ENCODE assay signal across 9 cellular contexts in genomic region chr17:79836952-79837887, GRCh38. TPM values are rescaled to one million over a fixed set of nuclear protein-coding genes. Genes with fewer than 3 reads are reported as not detected.
DNase-seq lines count a peak whose midpoint lies in the region; ATAC-seq and TF ChIP-seq lines count a peak whose summit lies in the region.
"Had no signal": no experiment of that assay in that cellular context is flagged by ENCODE, and none has a peak within 500 bp of the region (broad histone marks: within the 10 kb centered on the region; RNA-seq: fewer than 3 reads in every experiment).

No MANE protein-coding gene starts in this region.

- H3K4me3 Mint-ChIP-seq in activated naive CD8-positive, alpha-beta T cell treated with anti-CD3 and anti-CD28 coated beads, Interleukin-2, amount 50 U/mL, for 24 hours: peak overlapping the region; percentile 88

- H3K4me1 ChIP-seq in BE2C: peaks cover 10% of the 10 kb centered on the region
- H3K4me1 ChIP-seq in right atrium auricular region: peaks cover 3 to 74% of the 10 kb centered on the region in 2 donors
- H3K4me1 ChIP-seq in sigmoid colon: peaks cover 0 to 67% (median 60%) of the 10 kb centered on the region in 4 donors

- H3K27me3 ChIP-seq in BE2C: peaks cover 27% of the 10 kb centered on the region
- H3K27me3 ChIP-seq in right atrium auricular region: peaks cover 16 to 22% of the 10 kb centered on the region in 2 donors
- H3K27me3 ChIP-seq in sigmoid colon: peaks cover 23 to 53% (median 38%) of the 10 kb centered on the region in 3 donors

- peaks cover 6% of the 10 kb centered on the region for H3K36me3 Mint-ChIP-seq in activated naive CD8-positive, alpha-beta T cell treated with anti-CD3 and anti-CD28 coated beads, Interleukin-2, amount 50 U/mL, for 24 hours (ENCODE audit: low read depth)

- ATAC-seq in GM18909 (IDR thresholded peaks at IDR 0.05; ENCODE audit: poor library complexity, unreplicated experiment) (peak; percentile 29), HG03439 (IDR thresholded peaks at IDR 0.05; ENCODE audit: unreplicated experiment) (no peak), GM19035 (IDR thresholded peaks at IDR 0.05; ENCODE audit: unreplicated experiment) (no peak)
- peak; percentile 30 for ATAC-seq in activated naive CD8-positive, alpha-beta T cell treated with anti-CD3 and anti-CD28 coated beads, Interleukin-2, amount 50 U/mL, for 24 hours

- DNase-seq in BE2C: peak; percentile 60
- peak; percentile 63 for DNase-seq in NCI-H510A (lab: John Stamatoyannopoulos, UW)
- peak; percentile 78 for DNase-seq in activated naive CD8-positive, alpha-beta T cell treated with anti-CD3 and anti-CD28 coated beads, Interleukin-2, amount 50 U/mL, for 24 hours
- DNase-seq in right atrium auricular region (ENCODE audit: low spot score): peak; percentile 81
- peak; percentile 93 for DNase-seq in sigmoid colon

- peaks cover 45% of the 10 kb centered on the region for H3K4me1 Mint-ChIP-seq in activated naive CD8-positive, alpha-beta T cell treated with anti-CD3 and anti-CD28 coated beads, Interleukin-2, amount 50 U/mL, for 24 hours

- H3K27me3 Mint-ChIP-seq in activated naive CD8-positive, alpha-beta T cell treated with anti-CD3 and anti-CD28 coated beads, Interleukin-2, amount 50 U/mL, for 24 hours: peaks cover 19% of the 10 kb centered on the region

- peaks cover 15% of the 10 kb centered on the region for H3K36me3 ChIP-seq in BE2C
- peaks cover 20% of the 10 kb centered on the region for H3K36me3 ChIP-seq in right atrium auricular region
- peaks cover 9 to 26% (median 16%) of the 10 kb centered on the region in 4 donors for H3K36me3 ChIP-seq in sigmoid colon
- H3K36me3 ChIP-seq: uterus had no signal

- H3K27ac ChIP-seq in right atrium auricular region (peak overlapping the region; percentile 95 to 96), sigmoid colon (peak overlapping the region; percentile 90 to 98 (median 97))

- peak in 1 of 4 donors; percentile 52 for TF ChIP-seq EP300 in sigmoid colon (IDR thresholded peaks at IDR 0.05)

- intact Hi-C loops in sigmoid colon (cut with DNase I): loop anchor here (5.0 kb wide), 1 partner anchor 60 kb away; the partner anchor contains the start of gene CBX2

- H3K9me3 ChIP-seq in BE2C (peaks cover 3% of the 10 kb centered on the region; the same call in 1 of the 2 replicates), right atrium auricular region (no peaks in the 10 kb centered on the region), sigmoid colon (no peaks in the 10 kb centered on the region)
- H3K9me3 ChIP-seq: uterus had no signal

- 3 to 11% methylated on average over 41 of the region's 41 CpGs for whole genome bisulfite sequencing in sigmoid colon, 2 donors

- H3K27ac Mint-ChIP-seq in activated naive CD8-positive, alpha-beta T cell treated with anti-CD3 and anti-CD28 coated beads, Interleukin-2, amount 50 U/mL, for 24 hours: peak overlapping the region; percentile 86

- TF ChIP-seq POLR2A in sigmoid colon (IDR thresholded peaks at IDR 0.05): peak in 1 of 2 donors; percentile 26

- TF ChIP-seq CTCF in BE2C (IDR thresholded peaks at IDR 0.05; ENCODE audit: low read depth, low read length): no peak
- no peak for TF ChIP-seq CTCF in right atrium auricular region (IDR thresholded peaks at IDR 0.05)
- TF ChIP-seq CTCF in sigmoid colon (IDR thresholded peaks at IDR 0.05): peak in 1 of 4 experiments; percentile 15

- no peaks in the 10 kb centered on the region for H3K9me3 Mint-ChIP-seq in activated naive CD8-positive, alpha-beta T cell treated with anti-CD3 and anti-CD28 coated beads, Interleukin-2, amount 50 U/mL, for 24 hours

- H3K4me3 ChIP-seq in BE2C (ENCODE audit: low read depth, low read length): peak overlapping the region; percentile 84
- peak overlapping the region; percentile 86 to 88 for H3K4me3 ChIP-seq in right atrium auricular region
- H3K4me3 ChIP-seq in sigmoid colon: peak overlapping the region; percentile 35 to 84 (median 76)

RNA-seq across cellular contexts. Expression of gene CBX4, which starts 2.0 kb away (rescaled TPM):
- polyA plus RNA-seq in BE2C (2012; ENCODE audit: insufficient read depth, insufficient read length, low read depth): 226 TPM
- total RNA-seq in right atrium auricular region: 10 to 100 TPM; 22.8 to 24.3 TPM
- 1 to 10 TPM; 6.1 to 9.8 (median 7.5) TPM for total RNA-seq in sigmoid colon
- polyA plus RNA-seq in sigmoid colon: 10 to 100 TPM in 1 of 3 donors, 1 to 10 TPM in 2; 3.5 to 14.2 (median 8.4) TPM

RNA-seq across cellular contexts. Expression of gene CBX8, which starts 40.3 kb away (rescaled TPM):
- polyA plus RNA-seq in BE2C (2012; ENCODE audit: insufficient read depth, insufficient read length, low read depth): 54.5 TPM
- total RNA-seq in right atrium auricular region (1 to 10 TPM; 2.7 to 3.0 TPM), sigmoid colon (1 to 10 TPM in 2 of 4 donors, under 1 TPM in 2; 0.28 to 1.8 (median 1.2) TPM)
- 1 to 10 TPM; 2.4 to 5.6 (median 4.9) TPM for polyA plus RNA-seq in sigmoid colon

RNA-seq across cellular contexts. Expression of gene CBX2, which starts 59.3 kb away (rescaled TPM):
- polyA plus RNA-seq in BE2C (2012; ENCODE audit: insufficient read depth, insufficient read length, low read depth): 46.9 TPM
- total RNA-seq in right atrium auricular region (1 to 10 TPM; 1.0 to 1.7 TPM), sigmoid colon (under 1 TPM in 3 of 4 donors, not detected in 1; 0.33 to 0.95 (median 0.36) TPM)
- polyA plus RNA-seq in sigmoid colon: 1 to 10 TPM in 1 of 3 donors, under 1 TPM in 2; under 0.01 to 2.0 (median 0.23) TPM

Comparison
In these comparisons a context has a peak if more than half of its experiments do, and no peak if none do; other contexts are left out.
1. ATAC-seq: peak in GM18909 (single experiment) and activated naive CD8-positive, alpha-beta T cell treated with anti-CD3 and anti-CD28 coated beads, Interleukin-2, amount 50 U/mL, for 24 hours (single experiment); none in HG03439 (single experiment) and GM19035 (single experiment).
2. Peak in every context shown above with its lines, with median percentiles within 50 percentile points of each other: DNase-seq and H3K4me3 ChIP-seq.